ENCODE assay signal across 8 cellular contexts in genomic region chr1:85259866-85260345, GRCh38. TPM values are rescaled to one million over a fixed set of nuclear protein-coding genes. Genes with fewer than 3 reads are reported as not detected.
A peak's percentile ranks its signal among the peaks of the same experiment; 100 is the strongest.
DNase-seq lines count a peak whose midpoint lies in the region; ATAC-seq, FAIRE-seq and TF ChIP-seq lines count a peak whose summit lies in the region.

No MANE protein-coding gene starts in this region.

- peak overlapping the region; percentile 74 for H2AFZ ChIP-seq in GM12878 (ENCODE audit: control insufficient read depth, low read depth, low read length)

- H3K9me3 Mint-ChIP-seq in HFFc6, result no peaks in the 10 kb centered on the region

- RAD21 ChIA-PET in GM12878 (lab: Charles Lee; ENCODE audit: unreplicated experiment), result interaction anchor here (1.2 to 3.7 kb wide), 10 partner anchors 10 to 316 kb away, joined by 3 to 30 read pairs (median 6); partner anchors contain the start of gene BCL10

- POLR2A ChIA-PET in A549 (lab: Yijun Ruan, JAX), result interaction anchor here (0.6 to 3.3 kb wide), 9 partner anchors 12 to 315 kb away, joined by 3 to 28 read pairs (median 4); partner anchors contain the start of genes BCL10 and SYDE2
- POLR2A ChIA-PET in GM12878 (lab: Charles Lee), result interaction anchor here (1.4 to 6.6 kb wide), 3 partner anchors 8 to 311 kb away, joined by 4 to 61 read pairs (median 5); partner anchors contain the start of gene BCL10

- TF ChIP-seq POLR2A in A549 (IDR thresholded peaks at IDR 0.05; ENCODE audit: low read length) (no peak), GM12878 (IDR thresholded peaks at IDR 0.05; ENCODE audit: low read depth, low read length) (no peak), tibial nerve (IDR thresholded peaks at IDR 0.05) (no peak)

- TF ChIP-seq RAD21 in A549 (conservative IDR thresholded peaks at IDR 0.05 in 1 of 2, IDR thresholded peaks at IDR 0.05 in 1 of 2) (no peak; a peak in 1 of 5 replicates), GM12878 (IDR thresholded peaks at IDR 0.05; ENCODE audit: insufficient read depth, low read depth, low read length) (no peak)

- in situ Hi-C loops in GM12878 (cut with MboI), result loop anchor here (5.0 kb wide), 2 partner anchors 148 to 313 kb away; no protein-coding TSS in a partner anchor

- WGBS in A549 (ENCODE audit: missing lambda C conversion rate), result 47% methylated on average over 8 of the region's 8 CpGs
- WGBS in GM12878 (ENCODE audit: insufficient coverage, insufficient replicate concordance, low lambda C conversion rate, missing lambda C conversion rate), result 44% methylated on average over 8 of the region's 8 CpGs
- WGBS in tibial nerve, 2 donors, result 12 to 17% methylated on average over 8 of the region's 8 CpGs

- peaks cover 60% of the 10 kb centered on the region for H3K4me1 Mint-ChIP-seq in HFFc6 (ENCODE audit: low read depth)

- H3K27me3 ChIP-seq in GM12878 (replicated peaks in 1 of 2; ENCODE audit: control insufficient read depth in 2 of 2, insufficient read depth in 2 of 2, low read length in 1 of 2) (no peaks in the 10 kb centered on the region), tibial nerve (no peaks in the 10 kb centered on the region)

- no peak overlapping the region for H3K9ac ChIP-seq in GM12878 (ENCODE audit: control insufficient read depth, insufficient read depth, low read length)

- no TSS peak for BruUV-seq in GM12878 (replicated peaks; lab: Mats Ljungman, UMichigan)

- ATAC-seq in A549 (peak; percentile 4 to 42; a peak in 4 of 6 replicates), GM12878 (no peak), left lobe of liver (peak; percentile 19)

- H3K36me3 Mint-ChIP-seq in HFFc6 (ENCODE audit: low read depth), result peaks cover 49% of the 10 kb centered on the region

- peak overlapping the region; percentile 89 to 90; a peak in 5 of 6 replicates for H3K27ac ChIP-seq in A549
- H3K27ac ChIP-seq in GM12878 (ENCODE audit: control insufficient read depth, insufficient read depth), result no peak overlapping the region
- H3K27ac ChIP-seq in tibial nerve, result peak overlapping the region; percentile 38 to 91 (median 84)

- intact Hi-C loops in GM12878 (cut with micrococcal nuclease; ENCODE audit: unreplicated experiment), result loop anchor here (1.0 to 5.0 kb wide), 3 partner anchors 16 to 478 kb away; partner anchors contain the start of gene BCL10

- H3K4me3 ChIP-seq in A549, result peak overlapping the region; percentile 98
- peak overlapping the region; percentile 99; the same call in 1 of the 2 replicates for H3K4me3 ChIP-seq in GM12878
- H3K4me3 ChIP-seq in tibial nerve, result peak overlapping the region; percentile 68 to 94 (median 82)

- FAIRE-seq in A549 (lab: Jason Lieb, UNC), result no peak
- FAIRE-seq in GM12878 (lab: Jason Lieb, UNC), result no peak
- no peak for FAIRE-seq in HTR-8/SVneo (lab: Jason Lieb, UNC)

- H4K20me1 ChIP-seq in GM12878 (ENCODE audit: control insufficient read depth, insufficient read depth), result no peaks in the 10 kb centered on the region

- peak overlapping the region; percentile 76 for H3K4me2 ChIP-seq in A549
- H3K4me2 ChIP-seq in GM12878 (ENCODE audit: control insufficient read depth, insufficient read depth), result 0 out of 2 replicates have a peak overlapping the region, but pooled peaks have one; percentile 14

- H3K36me3 ChIP-seq in GM12878 (ENCODE audit: control insufficient read depth in 2 of 2, insufficient read depth in 2 of 2, low read length in 1 of 2), result peaks cover 0 to 3% of the 10 kb centered on the region in 2 experiments; a peak in 2 of 4 replicates
- peaks cover 0 to 29% (median 0%) of the 10 kb centered on the region in 3 donors for H3K36me3 ChIP-seq in tibial nerve

- H3K27ac Mint-ChIP-seq in HFFc6, result peak overlapping the region; percentile 82

- SMC1A ChIA-PET in GM12878 (lab: Charles Lee; ENCODE audit: uncharacterized antibody, unreplicated experiment), result interaction anchor here (1.0 to 11.0 kb wide), 4 partner anchors 8 to 316 kb away, joined by 5 to 110 read pairs (median 18); partner anchors contain the start of gene BCL10

- TF ChIP-seq CTCF in A549 (IDR thresholded peaks at IDR 0.05), result no peak
- peak; percentile 71 for TF ChIP-seq CTCF in HFFc6 (IDR thresholded peaks at IDR 0.05)
- no peak for TF ChIP-seq CTCF in GM12878 (IDR thresholded peaks at IDR 0.05 in 2 of 3, conservative IDR thresholded peaks at IDR 0.05 in 1 of 3; ENCODE audit: control insufficient read depth in 2 of 3, extremely low read depth in 1 of 3, insufficient read depth in 1 of 3, low read depth in 3 of 3, low read length in 3 of 3)
- TF ChIP-seq CTCF in tibial nerve (IDR thresholded peaks at IDR 0.05), result peak in 2 of 5 experiments; percentile 27 to 58
- TF ChIP-seq CTCF in GM20000 (IDR thresholded peaks at IDR 0.05; ENCODE audit: extremely low read depth, missing control alignments), result no peak

- H3K4me1 ChIP-seq in A549 (peaks cover 4% of the 10 kb centered on the region; the same call in 1 of the 3 replicates), GM12878 (ENCODE audit: control insufficient read depth, insufficient read depth, low read length) (no peaks in the 10 kb centered on the region), tibial nerve (peaks cover 0 to 43% (median 15%) of the 10 kb centered on the region in 4 donors)

- DNase-seq in A549 (ENCODE audit: low read depth in 1 of 2, low spot score in 1 of 2) (no peak), HFFc6 (no peak), GM12878 (ENCODE audit: low read depth, low spot score) (no peak), left lobe of liver (ENCODE audit: low spot score) (no peak), tibial nerve (ENCODE audit: low spot score in 2 of 2) (no peak), HTR-8/SVneo (ENCODE audit: insufficient read length, low spot score) (no peak), NCI-H1105 treated with DMSO at 0.1 percent for 48 hours (lab: John Stamatoyannopoulos, UW) (no peak), GM20000 (ENCODE audit: low spot score) (no peak)

- peaks cover 18% of the 10 kb centered on the region for H3K79me2 ChIP-seq in GM12878 (ENCODE audit: control insufficient read depth, insufficient read depth, low read length)

- no peak for TF ChIP-seq EP300 in A549 (IDR thresholded peaks at IDR 0.05)
- TF ChIP-seq EP300 in GM12878 (IDR thresholded peaks at IDR 0.05; ENCODE audit: borderline replicate concordance in 1 of 2, control insufficient read depth in 1 of 2, low read depth in 2 of 2, low read length in 2 of 2), result no peak
- no peak for TF ChIP-seq EP300 in tibial nerve (IDR thresholded peaks at IDR 0.05)

- peak overlapping the region; percentile 98 for H3K4me3 Mint-ChIP-seq in HFFc6

- CTCF ChIA-PET in A549 (lab: Yijun Ruan, JAX), result interaction anchor here (0.6 to 4.4 kb wide), 25 partner anchors 9 to 590 kb away, joined by 3 to 47 read pairs (median 5); partner anchors contain the start of gene BCL10
- CTCF ChIA-PET in GM12878 (lab: Yijun Ruan, JAX), result interaction anchor here (0.6 to 12.1 kb wide), 27 partner anchors 8 to 1799 kb away, joined by 3 to 229 read pairs (median 5); partner anchors contain the start of gene BCL10

- peaks cover 5% of the 10 kb centered on the region; the same call in 2 of the 3 replicates for H3K9me3 ChIP-seq in A549
- H3K9me3 ChIP-seq in GM12878 (replicated peaks; ENCODE audit: control insufficient read depth, insufficient read depth, low read length), result no peaks in the 10 kb centered on the region
- H3K9me3 ChIP-seq in tibial nerve, result no peaks in the 10 kb centered on the region

- H3K27me3 Mint-ChIP-seq in HFFc6 (ENCODE audit: insufficient read depth), result no peaks in the 10 kb centered on the region; the same call in 1 of the 2 replicates

RNA-seq across cellular contexts. Expression of gene C1orf52, which starts 0.4 kb away (rescaled TPM):
- polyA plus RNA-seq in A549 (2011; rRNA removed), result 19.7 and 22.4 TPM in 2 replicates
- polyA plus RNA-seq in A549 (2012; cell fraction: cytosol; rRNA removed), result 11.1 and 11.6 TPM in 2 replicates
- 10.3 and 13.7 TPM in 2 replicates for polyA plus RNA-seq in A549 (2012; cell fraction: nucleus; rRNA removed)
- polyA plus RNA-seq in A549 (2017; fragmentation: RNase III; extraction: RNeasy Plus Mini Kit Qiagen cat#74134 plus additional on column Dnase treatment), result 12.2 to 14.8 TPM (median 12.3 TPM) in 3 replicates
- polyA minus RNA-seq in A549 (2011; rRNA and poly(A)+ RNA removed), result 9.1 and 10.4 TPM in 2 replicates
- 10 to 100 TPM; 20.6 to 26.1 (median 22.7) TPM for total RNA-seq in HFFc6 (2021; fragmentation: NEBNext Ultra II Directional; extraction: Animal tissue kit (Norgen Biotek cat#: 25700))
- 27.3 and 46.0 TPM in 2 replicates for total RNA-seq in GM12878 (2013; cell fraction: nucleolus; rRNA removed)
- total RNA-seq in GM12878 (2014; rRNA removed), result 20.4 and 26.8 TPM in 2 replicates
- total RNA-seq in GM12878 (2014; rRNA removed; fragmentation: Illumina TruSeq; extraction: Trizol), result 16.4 and 16.6 TPM in 2 replicates
- total RNA-seq in GM12878 (2021), result 13.8 and 16.8 TPM in 2 replicates
- 8.3 TPM for polyA plus RNA-seq in GM12878 (2011; ENCODE audit: low read depth)
- polyA plus RNA-seq in GM12878 (2011; rRNA removed), result 22.9 and 34.8 TPM in 2 replicates
- 15.5 and 23.5 TPM in 2 replicates for polyA plus RNA-seq in GM12878 (2011; cell fraction: cytosol; rRNA removed)
- polyA plus RNA-seq in GM12878 (2011; cell fraction: nucleus; rRNA removed), result 29.2 and 30.7 TPM in 2 replicates
- polyA plus RNA-seq in GM12878 (2012), result 18.7 and 19.6 TPM in 2 replicates
- polyA plus RNA-seq in GM12878 (2014; fragmentation: Illumina TruSeq; extraction: Trizol), result 12.8 and 15.1 TPM in 2 replicates
- 10 to 100 TPM in 1 of 2 experiments, 1 to 10 TPM in 1; 9.4 to 17.1 TPM for polyA plus RNA-seq in GM12878 (2014; fragmentation: Nextera tagmentation; extraction: Ambion mirVana)
- 18.1 and 27.3 TPM in 2 replicates for polyA plus RNA-seq in GM12878 (2014; rRNA removed)
- polyA plus RNA-seq in GM12878 (2016; fragmentation: Nextera tagmentation; extraction: Ambion mirVana), result 10 to 100 TPM; 37.6 to 39.5 TPM
- polyA minus RNA-seq in GM12878 (2011; rRNA and poly(A)+ RNA removed), result 6.2 and 15.9 TPM in 2 replicates
- 5.6 and 14.2 TPM in 2 replicates for polyA minus RNA-seq in GM12878 (2011; cell fraction: cytosol; rRNA and poly(A)+ RNA removed)
- polyA minus RNA-seq in GM12878 (2011; cell fraction: nucleus; rRNA and poly(A)+ RNA removed), result 10.6 and 15.5 TPM in 2 replicates
- total RNA-seq in left lobe of liver, result 8.2 TPM
- 10 to 100 TPM; 12.7 to 34.8 (median 24.5) TPM for total RNA-seq in tibial nerve

RNA-seq across cellular contexts. Expression of gene BCL10, which starts 16.5 kb away (rescaled TPM):
- polyA plus RNA-seq in A549 (2011; rRNA removed) (12.7 and 15.5 TPM in 2 replicates), A549 (2017; fragmentation: RNase III; extraction: RNeasy Plus Mini Kit Qiagen cat#74134 plus additional on column Dnase treatment) (8.4 to 9.8 TPM (median 8.9 TPM) in 3 replicates), GM12878 (2011; rRNA removed) (17.8 and 22.3 TPM in 2 replicates), GM12878 (2014; fragmentation: Illumina TruSeq; extraction: Trizol) (18.3 and 21.1 TPM in 2 replicates), GM12878 (2014; fragmentation: Nextera tagmentation; extraction: Ambion mirVana) (10 to 100 TPM; 16.7 to 19.0 TPM), GM12878 (2014; rRNA removed) (10.6 and 11.8 TPM in 2 replicates), GM12878 (2016; fragmentation: Nextera tagmentation; extraction: Ambion mirVana) (10 to 100 TPM; 26.8 to 35.2 TPM)
- polyA plus RNA-seq in A549 (2012; cell fraction: cytosol; rRNA removed), result 3.6 and 4.3 TPM in 2 replicates
- polyA plus RNA-seq in A549 (2012; cell fraction: nucleus; rRNA removed), result 2.3 and 2.9 TPM in 2 replicates
- 19.5 and 20.4 TPM in 2 replicates for polyA minus RNA-seq in A549 (2011; rRNA and poly(A)+ RNA removed)
- 10 to 100 TPM; 33.4 to 45.6 (median 39.2) TPM for total RNA-seq in HFFc6 (2021; fragmentation: NEBNext Ultra II Directional; extraction: Animal tissue kit (Norgen Biotek cat#: 25700))
- 45.2 and 45.4 TPM in 2 replicates for total RNA-seq in GM12878 (2013; cell fraction: nucleolus; rRNA removed)
- total RNA-seq in GM12878 (2014; rRNA removed) (20.0 and 22.6 TPM in 2 replicates), GM12878 (2014; rRNA removed; fragmentation: Illumina TruSeq; extraction: Trizol) (21.7 and 23.7 TPM in 2 replicates), GM12878 (2021) (25.3 and 28.1 TPM in 2 replicates), left lobe of liver (6.8 TPM), tibial nerve (10 to 100 TPM; 12.6 to 20.3 (median 13.0) TPM)
- 8.6 TPM for polyA plus RNA-seq in GM12878 (2011; ENCODE audit: low read depth)
- 9.8 and 10.1 TPM in 2 replicates for polyA plus RNA-seq in GM12878 (2011; cell fraction: cytosol; rRNA removed)
- 8.8 TPM in 2 replicates for polyA plus RNA-seq in GM12878 (2011; cell fraction: nucleus; rRNA removed)
- 11.7 and 16.2 TPM in 2 replicates for polyA plus RNA-seq in GM12878 (2012)
- polyA minus RNA-seq in GM12878 (2011; rRNA and poly(A)+ RNA removed), result 28.8 and 29.7 TPM in 2 replicates
- 12.2 and 12.8 TPM in 2 replicates for polyA minus RNA-seq in GM12878 (2011; cell fraction: cytosol; rRNA and poly(A)+ RNA removed)
- 46.5 and 60.1 TPM in 2 replicates for polyA minus RNA-seq in GM12878 (2011; cell fraction: nucleus; rRNA and poly(A)+ RNA removed)

RNA-seq across cellular contexts. Expression of gene SYDE2, which starts 59.1 kb away (rescaled TPM):
- polyA plus RNA-seq in A549 (2011; rRNA removed), result 2.2 and 2.6 TPM in 2 replicates
- polyA plus RNA-seq in A549 (2012; cell fraction: cytosol; rRNA removed), result 0.66 and 0.75 TPM in 2 replicates
- polyA plus RNA-seq in A549 (2012; cell fraction: nucleus; rRNA removed), result 0.56 and 0.72 TPM in 2 replicates
- polyA plus RNA-seq in A549 (2017; fragmentation: RNase III; extraction: RNeasy Plus Mini Kit Qiagen cat#74134 plus additional on column Dnase treatment), result 0.83 to 1.2 TPM (median 0.92 TPM) in 3 replicates
- polyA minus RNA-seq in A549 (2011; rRNA and poly(A)+ RNA removed), result 3.6 and 4.2 TPM in 2 replicates
- 10 to 100 TPM in 4 of 6 experiments, 1 to 10 TPM in 2; 9.1 to 12.3 (median 10.3) TPM for total RNA-seq in HFFc6 (2021; fragmentation: NEBNext Ultra II Directional; extraction: Animal tissue kit (Norgen Biotek cat#: 25700))
- 0.15 TPM in 1 of 2 replicates, not detected in the other for total RNA-seq in GM12878 (2013; cell fraction: nucleolus; rRNA removed)
- total RNA-seq in GM12878 (2014; rRNA removed), result 2.6 and 3.6 TPM in 2 replicates
- 4.1 and 4.6 TPM in 2 replicates for total RNA-seq in GM12878 (2014; rRNA removed; fragmentation: Illumina TruSeq; extraction: Trizol)
- total RNA-seq in GM12878 (2021), result 3.3 and 3.8 TPM in 2 replicates
- polyA plus RNA-seq in GM12878 (2011; ENCODE audit: low read depth), result 0.26 TPM
- 0.03 TPM in 1 of 2 replicates, not detected in the other for polyA plus RNA-seq in GM12878 (2011; rRNA removed)
- polyA plus RNA-seq in GM12878 (2011; cell fraction: cytosol; rRNA removed), result not detected in 2 replicates
- not detected in 2 replicates for polyA plus RNA-seq in GM12878 (2011; cell fraction: nucleus; rRNA removed)
- 0.55 and 0.86 TPM in 2 replicates for polyA plus RNA-seq in GM12878 (2012)
- 1.8 and 2.5 TPM in 2 replicates for polyA plus RNA-seq in GM12878 (2014; fragmentation: Illumina TruSeq; extraction: Trizol)
- under 1 TPM; 0.37 to 0.50 TPM for polyA plus RNA-seq in GM12878 (2014; fragmentation: Nextera tagmentation; extraction: Ambion mirVana)
- polyA plus RNA-seq in GM12878 (2014; rRNA removed), result 1.2 and 1.3 TPM in 2 replicates
- polyA plus RNA-seq in GM12878 (2016; fragmentation: Nextera tagmentation; extraction: Ambion mirVana), result 1 to 10 TPM; 1.1 to 1.8 TPM
- polyA minus RNA-seq in GM12878 (2011; rRNA and poly(A)+ RNA removed), result not detected in 2 replicates
- not detected in 2 replicates for polyA minus RNA-seq in GM12878 (2011; cell fraction: cytosol; rRNA and poly(A)+ RNA removed)
- 0.19 TPM in 1 of 2 replicates, not detected in the other for polyA minus RNA-seq in GM12878 (2011; cell fraction: nucleus; rRNA and poly(A)+ RNA removed)
- 4.8 TPM for total RNA-seq in left lobe of liver
- 10 to 100 TPM; 10.5 to 12.9 (median 11.1) TPM for total RNA-seq in tibial nerve
